In the genomic region with DNA sequence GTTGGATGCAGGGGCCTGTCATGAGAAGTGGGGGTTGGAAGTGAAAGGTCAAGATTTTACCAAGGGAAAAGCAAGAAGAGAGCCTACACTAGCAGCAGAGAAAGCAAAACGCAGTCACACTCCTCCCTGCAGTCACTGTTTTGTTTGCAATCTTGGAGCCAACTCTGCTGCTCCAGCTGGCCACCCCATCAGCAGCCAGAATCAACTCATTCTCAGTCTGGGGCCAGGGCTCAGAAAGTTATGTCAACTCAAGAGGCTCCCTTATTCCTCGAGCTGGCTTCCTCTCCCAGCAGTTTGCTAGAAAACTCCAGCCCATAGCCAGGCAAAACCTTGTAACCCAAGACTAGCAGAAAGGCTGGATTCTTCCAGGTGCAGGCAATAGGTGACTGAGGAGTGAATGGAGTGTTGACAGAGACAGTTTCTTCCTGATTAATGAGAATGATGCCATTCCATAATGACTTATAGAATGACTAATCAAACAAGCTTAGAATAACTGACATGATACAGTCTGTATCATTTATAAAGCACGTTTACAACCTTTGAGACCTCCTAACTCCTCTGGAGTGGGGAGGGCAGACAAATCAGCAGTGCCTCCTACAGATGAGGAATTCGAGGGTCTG, we compare ENCODE assay signal across 11 cellular contexts. TPM values are rescaled to one million over a fixed set of nuclear protein-coding genes. Genes with fewer than 3 reads are reported as not detected.
DNase-seq lines count a peak whose midpoint lies in the region; TF ChIP-seq lines count a peak whose summit lies in the region.
"Had no signal": no experiment of that assay in that cellular context is flagged by ENCODE, and none has a peak within 500 bp of the region (broad histone marks: within the 10 kb centered on the region; RNA-seq: fewer than 3 reads in every experiment).

No MANE protein-coding gene starts in this region.

- peaks cover 5% of the 10 kb centered on the region for H3K36me3 Mint-ChIP-seq in neural progenitor cell

- TF ChIP-seq CTCF in brain microvascular endothelial cell (IDR thresholded peaks at IDR 0.05; ENCODE audit: low read depth, low read length, missing control alignments) (no peak), neural progenitor cell (IDR thresholded peaks at IDR 0.05) (no peak)

- no peak overlapping the region for H3K4me3 Mint-ChIP-seq in neural progenitor cell
- H3K4me3 Mint-ChIP-seq: activated T-helper 1 cell treated with anti-CD3 and anti-CD28 coated beads, Interleukin-12 subunit alpha, Interleukin-12 subunit beta, Interleukin-2, Interleukin-4 antibody, amounts not matched to agents 30 ng/mL and 10 ng/mL and 1 ng/mL, durations not matched to agents 14 hours and 24 hours and 36 hours had no signal

- no peaks in the 10 kb centered on the region for H3K4me1 ChIP-seq in neural progenitor cell

- H3K27me3 ChIP-seq in brain microvascular endothelial cell (replicated peaks) (no peaks in the 10 kb centered on the region), neural progenitor cell (no peaks in the 10 kb centered on the region)

- DNase-seq in NCI-H146 treated with DMSO at 0.1 percent for 48 hours (lab: John Stamatoyannopoulos, UW; ENCODE audit: unreplicated experiment) (peak; percentile 31), brain microvascular endothelial cell (peak; percentile 49), hepatic stellate cell (ENCODE audit: low spot score) (peak; percentile 52), stromal cell of bone marrow (ENCODE audit: low read depth) (peak; percentile 78), neural progenitor cell (ENCODE audit: low spot score) (no peak), D341Med (ENCODE audit: low spot score) (no peak)
- no peak for DNase-seq in stimulated activated CD4-positive, alpha-beta T cell treated with anti-CD3 and anti-CD28 coated beads, Interleukin-2, amount 100 ng/mL, for 24 hours
- no peak for DNase-seq in stimulated activated CD4-positive, alpha-beta T cell treated with anti-CD3 and anti-CD28 coated beads, Interleukin-12 subunit alpha, Interleukin-12 subunit beta, amount 100 ng/mL, for 4 hours

- H3K27me3 Mint-ChIP-seq in neural progenitor cell (ENCODE audit: insufficient read depth, low read depth) = peaks cover 2% of the 10 kb centered on the region

- no peaks in the 10 kb centered on the region for H3K4me1 Mint-ChIP-seq in neural progenitor cell

- no peaks in the 10 kb centered on the region for H4K20me1 ChIP-seq in neural progenitor cell (ENCODE audit: low read depth)

- H3K9me3 Mint-ChIP-seq in neural progenitor cell = no peaks in the 10 kb centered on the region
- H3K9me3 Mint-ChIP-seq: activated T-helper 1 cell treated with anti-CD3 and anti-CD28 coated beads, Interleukin-12 subunit alpha, Interleukin-12 subunit beta, Interleukin-2, Interleukin-4 antibody, amounts not matched to agents 30 ng/mL and 10 ng/mL and 1 ng/mL, durations not matched to agents 14 hours and 24 hours and 36 hours had no signal

- no peak overlapping the region for H3K4me2 ChIP-seq in neural progenitor cell

- H3K27ac ChIP-seq in brain microvascular endothelial cell (no peak overlapping the region), neural progenitor cell (no peak overlapping the region)

- H3K79me2 ChIP-seq in neural progenitor cell (ENCODE audit: low read depth) = no peaks in the 10 kb centered on the region

- H3K36me3 ChIP-seq in brain microvascular endothelial cell (replicated peaks) (peaks cover 13% of the 10 kb centered on the region), neural progenitor cell (no peaks in the 10 kb centered on the region)

- H3K9ac ChIP-seq in neural progenitor cell = no peak overlapping the region

- H3K9me3 ChIP-seq in neural progenitor cell (ENCODE audit: low read depth) = no peaks in the 10 kb centered on the region

- H2AFZ ChIP-seq in neural progenitor cell (replicated peaks) = no peak overlapping the region

- no peak overlapping the region for H3K4me3 ChIP-seq in brain microvascular endothelial cell (ENCODE audit: low read depth, low read length)
- H3K4me3 ChIP-seq in neural progenitor cell = no peak overlapping the region
- H3K4me3 ChIP-seq: K562 had no signal

- no peak overlapping the region for H3K27ac Mint-ChIP-seq in neural progenitor cell
- H3K27ac Mint-ChIP-seq: activated T-helper 1 cell treated with anti-CD3 and anti-CD28 coated beads, Interleukin-12 subunit alpha, Interleukin-12 subunit beta, Interleukin-2, Interleukin-4 antibody, amounts not matched to agents 30 ng/mL and 10 ng/mL and 1 ng/mL, durations not matched to agents 14 hours and 24 hours and 36 hours had no signal

- in situ Hi-C loops in brain microvascular endothelial cell (cut with HindIII; ENCODE audit: low pct_ligation_motif_present, low sequenced_read_pairs) = loop anchor here (25.0 kb wide), 1 partner anchor 179 kb away; no protein-coding TSS in a partner anchor

- H3F3A ChIP-seq in neural progenitor cell (ENCODE audit: low read depth) = no peaks in the 10 kb centered on the region

RNA-seq across cellular contexts. Expression of gene P4HA3, which starts 53.4 kb away (rescaled TPM):
- not detected in 2 replicates for total RNA-seq in neural progenitor cell (ENCODE audit: low replicate concordance)
- total RNA-seq: activated T-helper 1 cell treated with anti-CD3 and anti-CD28 coated beads, Interleukin-12 subunit alpha, Interleukin-12 subunit beta, Interleukin-2, Interleukin-4 antibody, amounts not matched to agents 30 ng/mL and 10 ng/mL and 1 ng/mL, durations not matched to agents 14 hours and 24 hours and 36 hours; K562; T-helper 2 cell treated with Interferon-gamma antibody and Interleukin-4, amounts not matched to agents 100 ng/mL and 5 ng/mL, for 36 hours had no signal

Comparison
In these comparisons a context has a peak if more than half of its experiments do, and no peak if none do; other contexts are left out.
1. DNase-seq: peak in NCI-H146 treated with DMSO at 0.1 percent for 48 hours (single experiment), brain microvascular endothelial cell (single experiment), hepatic stellate cell (single experiment) and stromal cell of bone marrow (single experiment); none in stimulated activated CD4-positive, alpha-beta T cell treated with anti-CD3 and anti-CD28 coated beads, Interleukin-2, amount 100 ng/mL, for 24 hours (0 of 2), stimulated activated CD4-positive, alpha-beta T cell treated with anti-CD3 and anti-CD28 coated beads, Interleukin-12 subunit alpha, Interleukin-12 subunit beta, amount 100 ng/mL, for 4 hours (single experiment), neural progenitor cell (single experiment) and D341Med (single experiment).